In the genomic region with DNA sequence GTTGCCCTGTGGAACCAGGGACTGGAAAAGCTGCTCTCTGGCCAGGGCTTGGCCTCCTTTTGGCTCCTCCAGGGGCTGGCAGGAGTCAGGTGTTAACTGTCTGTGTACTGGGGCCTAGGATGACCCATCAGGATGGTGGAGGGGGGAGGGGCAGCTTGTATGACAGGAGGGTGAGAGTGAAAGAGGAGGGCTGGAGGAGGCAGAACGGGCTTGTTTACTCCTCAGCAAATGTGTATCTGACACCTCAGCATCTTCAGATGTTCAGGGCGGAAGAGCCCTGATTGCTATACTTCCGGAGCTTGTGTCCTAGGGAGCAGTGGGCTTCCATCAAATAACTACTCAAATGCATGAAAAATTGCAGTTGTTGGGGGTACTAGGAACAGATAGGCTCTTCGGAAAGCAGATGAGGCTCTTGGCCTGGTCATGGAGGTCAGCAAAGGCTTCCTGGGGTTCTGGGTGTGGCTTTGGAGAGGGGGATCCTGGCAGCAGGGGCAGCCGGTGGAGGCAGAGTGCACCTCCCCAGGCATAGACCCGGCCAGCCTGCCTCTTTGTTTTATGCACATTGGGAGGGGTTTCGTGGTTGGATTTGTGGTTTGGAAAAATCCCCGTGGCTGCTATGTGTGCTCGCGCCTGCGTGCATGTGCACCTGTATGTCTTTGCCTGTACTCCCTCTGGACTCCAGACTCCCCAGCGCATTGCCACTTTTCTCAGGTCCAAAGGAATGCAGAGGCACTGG, we compare ENCODE assay signal across 2 cellular contexts.
TF ChIP-seq lines count a peak whose summit lies in the region.

No MANE protein-coding gene starts in this region.

TF ChIP-seq in liver, 16 proteins besides CTCF, POLR2A, EP300 and RAD21:
- TF ChIP-seq YY1 (IDR thresholded peaks at IDR 0.05) (no peak), GABPA (IDR thresholded peaks at IDR 0.05 in 1 of 2, conservative IDR thresholded peaks at IDR 0.05 in 1 of 2) (no peak), RXRA (IDR thresholded peaks at IDR 0.05) (no peak), HNF4A (conservative IDR thresholded peaks at IDR 0.05) (no peak), EGR1 (IDR thresholded peaks at IDR 0.05; ENCODE audit: low read depth in 2 of 2) (no peak), FOXA1 (IDR thresholded peaks at IDR 0.05) (no peak), TAF1 (conservative IDR thresholded peaks at IDR 0.05) (no peak), JUND (IDR thresholded peaks at IDR 0.05) (no peak), HNF4G (IDR thresholded peaks at IDR 0.05) (no peak), ZBTB33 (IDR thresholded peaks at IDR 0.05) (no peak), FOXA2 (IDR thresholded peaks at IDR 0.05) (no peak), NR2F2 (IDR thresholded peaks at IDR 0.05) (no peak), SP1 (IDR thresholded peaks at IDR 0.05) (no peak)
- TF ChIP-seq, protein P1, sequence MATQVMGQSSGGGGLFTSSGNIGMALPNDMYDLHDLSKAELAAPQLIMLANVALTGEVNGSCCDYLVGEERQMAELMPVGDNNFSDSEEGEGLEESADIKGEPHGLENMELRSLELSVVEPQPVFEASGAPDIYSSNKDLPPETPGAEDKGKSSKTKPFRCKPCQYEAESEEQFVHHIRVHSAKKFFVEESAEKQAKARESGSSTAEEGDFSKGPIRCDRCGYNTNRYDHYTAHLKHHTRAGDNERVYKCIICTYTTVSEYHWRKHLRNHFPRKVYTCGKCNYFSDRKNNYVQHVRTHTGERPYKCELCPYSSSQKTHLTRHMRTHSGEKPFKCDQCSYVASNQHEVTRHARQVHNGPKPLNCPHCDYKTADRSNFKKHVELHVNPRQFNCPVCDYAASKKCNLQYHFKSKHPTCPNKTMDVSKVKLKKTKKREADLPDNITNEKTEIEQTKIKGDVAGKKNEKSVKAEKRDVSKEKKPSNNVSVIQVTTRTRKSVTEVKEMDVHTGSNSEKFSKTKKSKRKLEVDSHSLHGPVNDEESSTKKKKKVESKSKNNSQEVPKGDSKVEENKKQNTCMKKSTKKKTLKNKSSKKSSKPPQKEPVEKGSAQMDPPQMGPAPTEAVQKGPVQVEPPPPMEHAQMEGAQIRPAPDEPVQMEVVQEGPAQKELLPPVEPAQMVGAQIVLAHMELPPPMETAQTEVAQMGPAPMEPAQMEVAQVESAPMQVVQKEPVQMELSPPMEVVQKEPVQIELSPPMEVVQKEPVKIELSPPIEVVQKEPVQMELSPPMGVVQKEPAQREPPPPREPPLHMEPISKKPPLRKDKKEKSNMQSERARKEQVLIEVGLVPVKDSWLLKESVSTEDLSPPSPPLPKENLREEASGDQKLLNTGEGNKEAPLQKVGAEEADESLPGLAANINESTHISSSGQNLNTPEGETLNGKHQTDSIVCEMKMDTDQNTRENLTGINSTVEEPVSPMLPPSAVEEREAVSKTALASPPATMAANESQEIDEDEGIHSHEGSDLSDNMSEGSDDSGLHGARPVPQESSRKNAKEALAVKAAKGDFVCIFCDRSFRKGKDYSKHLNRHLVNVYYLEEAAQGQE (IDR thresholded peaks at IDR 0.05) = no peak
- TF ChIP-seq, protein P2, sequence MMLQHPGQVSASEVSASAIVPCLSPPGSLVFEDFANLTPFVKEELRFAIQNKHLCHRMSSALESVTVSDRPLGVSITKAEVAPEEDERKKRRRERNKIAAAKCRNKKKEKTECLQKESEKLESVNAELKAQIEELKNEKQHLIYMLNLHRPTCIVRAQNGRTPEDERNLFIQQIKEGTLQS (IDR thresholded peaks at IDR 0.05) = no peak
- TF ChIP-seq, protein P3, sequence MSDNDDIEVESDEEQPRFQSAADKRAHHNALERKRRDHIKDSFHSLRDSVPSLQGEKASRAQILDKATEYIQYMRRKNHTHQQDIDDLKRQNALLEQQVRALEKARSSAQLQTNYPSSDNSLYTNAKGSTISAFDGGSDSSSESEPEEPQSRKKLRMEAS (IDR thresholded peaks at IDR 0.05) = no peak

TF ChIP-seq in HepG2, 621 proteins besides CTCF, POLR2A, EP300 and RAD21:
- no peak for TF ChIP-seq ZNF75D (CRISPR knock-in tag; IDR thresholded peaks at IDR 0.05; ENCODE audit: borderline replicate concordance)
- no peak for TF ChIP-seq ZBTB14 (CRISPR knock-in tag; IDR thresholded peaks at IDR 0.05)
- TF ChIP-seq FOXK1 (CRISPR knock-in tag; IDR thresholded peaks at IDR 0.05; ENCODE audit: borderline replicate concordance, low read depth) = no peak
- no peak for TF ChIP-seq ZNF275 (CRISPR knock-in tag; IDR thresholded peaks at IDR 0.05; ENCODE audit: borderline replicate concordance)
- no peak for TF ChIP-seq ZNF670 (CRISPR knock-in tag; IDR thresholded peaks at IDR 0.05; ENCODE audit: borderline replicate concordance)
- TF ChIP-seq ZNF124 (CRISPR knock-in tag; IDR thresholded peaks at IDR 0.05) = no peak
- no peak for TF ChIP-seq MIXL1 (CRISPR knock-in tag; IDR thresholded peaks at IDR 0.05)
- TF ChIP-seq ZNF281 (CRISPR knock-in tag; IDR thresholded peaks at IDR 0.05; ENCODE audit: borderline replicate concordance) = no peak
- no peak for TF ChIP-seq ZNF749 (CRISPR knock-in tag; IDR thresholded peaks at IDR 0.05; ENCODE audit: borderline replicate concordance)
- TF ChIP-seq SP5 (CRISPR knock-in tag; IDR thresholded peaks at IDR 0.05; ENCODE audit: borderline replicate concordance, low read depth) = no peak
- TF ChIP-seq ZSCAN12 (CRISPR knock-in tag; IDR thresholded peaks at IDR 0.05) = no peak
- TF ChIP-seq ZNF569 (CRISPR knock-in tag; IDR thresholded peaks at IDR 0.05; ENCODE audit: borderline replicate concordance) = no peak
- TF ChIP-seq HES4 (CRISPR knock-in tag; IDR thresholded peaks at IDR 0.05; ENCODE audit: borderline replicate concordance) = no peak
- no peak for TF ChIP-seq DNMT1 (CRISPR knock-in tag; IDR thresholded peaks at IDR 0.05)
- no peak for TF ChIP-seq TRAFD1 (CRISPR knock-in tag; IDR thresholded peaks at IDR 0.05; ENCODE audit: borderline replicate concordance)
- TF ChIP-seq ZNF12 (CRISPR knock-in tag; IDR thresholded peaks at IDR 0.05) = no peak
